1 cellular context compared by ENCODE assay signal in the genomic region with DNA sequence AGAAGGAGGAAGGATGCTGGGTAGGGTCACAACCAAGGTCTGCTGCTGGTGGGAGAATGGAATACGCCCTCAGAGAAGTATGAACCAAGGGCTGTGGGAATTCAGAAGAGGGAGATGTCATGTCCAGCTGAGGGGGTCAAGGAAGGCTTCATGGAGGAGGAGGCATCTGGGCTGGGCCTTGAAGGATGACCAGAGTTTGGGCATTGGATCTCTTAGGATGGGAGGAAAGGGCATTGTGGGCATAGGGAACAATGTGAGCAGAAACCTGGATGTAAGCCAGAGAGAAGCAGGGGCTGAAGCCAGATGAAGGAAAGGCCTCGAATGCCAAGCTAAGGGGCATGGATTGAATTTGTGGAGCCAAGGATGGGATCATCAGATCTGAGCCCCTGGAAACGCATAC.
TF ChIP-seq lines count a peak whose summit lies in the region.

No MANE protein-coding gene starts in this region.

TF ChIP-seq in H1, 55 proteins besides CTCF, POLR2A, EP300 and RAD21:
- no peak for TF ChIP-seq JUN (IDR thresholded peaks at IDR 0.05; ENCODE audit: low read depth, low read length)
- no peak for TF ChIP-seq ZNF274 (IDR thresholded peaks at IDR 0.05; ENCODE audit: borderline replicate concordance, extremely low read depth, low read length)
- TF ChIP-seq TAF1 (IDR thresholded peaks at IDR 0.05; ENCODE audit: low read depth, low read length) = no peak
- TF ChIP-seq, protein P1, sequence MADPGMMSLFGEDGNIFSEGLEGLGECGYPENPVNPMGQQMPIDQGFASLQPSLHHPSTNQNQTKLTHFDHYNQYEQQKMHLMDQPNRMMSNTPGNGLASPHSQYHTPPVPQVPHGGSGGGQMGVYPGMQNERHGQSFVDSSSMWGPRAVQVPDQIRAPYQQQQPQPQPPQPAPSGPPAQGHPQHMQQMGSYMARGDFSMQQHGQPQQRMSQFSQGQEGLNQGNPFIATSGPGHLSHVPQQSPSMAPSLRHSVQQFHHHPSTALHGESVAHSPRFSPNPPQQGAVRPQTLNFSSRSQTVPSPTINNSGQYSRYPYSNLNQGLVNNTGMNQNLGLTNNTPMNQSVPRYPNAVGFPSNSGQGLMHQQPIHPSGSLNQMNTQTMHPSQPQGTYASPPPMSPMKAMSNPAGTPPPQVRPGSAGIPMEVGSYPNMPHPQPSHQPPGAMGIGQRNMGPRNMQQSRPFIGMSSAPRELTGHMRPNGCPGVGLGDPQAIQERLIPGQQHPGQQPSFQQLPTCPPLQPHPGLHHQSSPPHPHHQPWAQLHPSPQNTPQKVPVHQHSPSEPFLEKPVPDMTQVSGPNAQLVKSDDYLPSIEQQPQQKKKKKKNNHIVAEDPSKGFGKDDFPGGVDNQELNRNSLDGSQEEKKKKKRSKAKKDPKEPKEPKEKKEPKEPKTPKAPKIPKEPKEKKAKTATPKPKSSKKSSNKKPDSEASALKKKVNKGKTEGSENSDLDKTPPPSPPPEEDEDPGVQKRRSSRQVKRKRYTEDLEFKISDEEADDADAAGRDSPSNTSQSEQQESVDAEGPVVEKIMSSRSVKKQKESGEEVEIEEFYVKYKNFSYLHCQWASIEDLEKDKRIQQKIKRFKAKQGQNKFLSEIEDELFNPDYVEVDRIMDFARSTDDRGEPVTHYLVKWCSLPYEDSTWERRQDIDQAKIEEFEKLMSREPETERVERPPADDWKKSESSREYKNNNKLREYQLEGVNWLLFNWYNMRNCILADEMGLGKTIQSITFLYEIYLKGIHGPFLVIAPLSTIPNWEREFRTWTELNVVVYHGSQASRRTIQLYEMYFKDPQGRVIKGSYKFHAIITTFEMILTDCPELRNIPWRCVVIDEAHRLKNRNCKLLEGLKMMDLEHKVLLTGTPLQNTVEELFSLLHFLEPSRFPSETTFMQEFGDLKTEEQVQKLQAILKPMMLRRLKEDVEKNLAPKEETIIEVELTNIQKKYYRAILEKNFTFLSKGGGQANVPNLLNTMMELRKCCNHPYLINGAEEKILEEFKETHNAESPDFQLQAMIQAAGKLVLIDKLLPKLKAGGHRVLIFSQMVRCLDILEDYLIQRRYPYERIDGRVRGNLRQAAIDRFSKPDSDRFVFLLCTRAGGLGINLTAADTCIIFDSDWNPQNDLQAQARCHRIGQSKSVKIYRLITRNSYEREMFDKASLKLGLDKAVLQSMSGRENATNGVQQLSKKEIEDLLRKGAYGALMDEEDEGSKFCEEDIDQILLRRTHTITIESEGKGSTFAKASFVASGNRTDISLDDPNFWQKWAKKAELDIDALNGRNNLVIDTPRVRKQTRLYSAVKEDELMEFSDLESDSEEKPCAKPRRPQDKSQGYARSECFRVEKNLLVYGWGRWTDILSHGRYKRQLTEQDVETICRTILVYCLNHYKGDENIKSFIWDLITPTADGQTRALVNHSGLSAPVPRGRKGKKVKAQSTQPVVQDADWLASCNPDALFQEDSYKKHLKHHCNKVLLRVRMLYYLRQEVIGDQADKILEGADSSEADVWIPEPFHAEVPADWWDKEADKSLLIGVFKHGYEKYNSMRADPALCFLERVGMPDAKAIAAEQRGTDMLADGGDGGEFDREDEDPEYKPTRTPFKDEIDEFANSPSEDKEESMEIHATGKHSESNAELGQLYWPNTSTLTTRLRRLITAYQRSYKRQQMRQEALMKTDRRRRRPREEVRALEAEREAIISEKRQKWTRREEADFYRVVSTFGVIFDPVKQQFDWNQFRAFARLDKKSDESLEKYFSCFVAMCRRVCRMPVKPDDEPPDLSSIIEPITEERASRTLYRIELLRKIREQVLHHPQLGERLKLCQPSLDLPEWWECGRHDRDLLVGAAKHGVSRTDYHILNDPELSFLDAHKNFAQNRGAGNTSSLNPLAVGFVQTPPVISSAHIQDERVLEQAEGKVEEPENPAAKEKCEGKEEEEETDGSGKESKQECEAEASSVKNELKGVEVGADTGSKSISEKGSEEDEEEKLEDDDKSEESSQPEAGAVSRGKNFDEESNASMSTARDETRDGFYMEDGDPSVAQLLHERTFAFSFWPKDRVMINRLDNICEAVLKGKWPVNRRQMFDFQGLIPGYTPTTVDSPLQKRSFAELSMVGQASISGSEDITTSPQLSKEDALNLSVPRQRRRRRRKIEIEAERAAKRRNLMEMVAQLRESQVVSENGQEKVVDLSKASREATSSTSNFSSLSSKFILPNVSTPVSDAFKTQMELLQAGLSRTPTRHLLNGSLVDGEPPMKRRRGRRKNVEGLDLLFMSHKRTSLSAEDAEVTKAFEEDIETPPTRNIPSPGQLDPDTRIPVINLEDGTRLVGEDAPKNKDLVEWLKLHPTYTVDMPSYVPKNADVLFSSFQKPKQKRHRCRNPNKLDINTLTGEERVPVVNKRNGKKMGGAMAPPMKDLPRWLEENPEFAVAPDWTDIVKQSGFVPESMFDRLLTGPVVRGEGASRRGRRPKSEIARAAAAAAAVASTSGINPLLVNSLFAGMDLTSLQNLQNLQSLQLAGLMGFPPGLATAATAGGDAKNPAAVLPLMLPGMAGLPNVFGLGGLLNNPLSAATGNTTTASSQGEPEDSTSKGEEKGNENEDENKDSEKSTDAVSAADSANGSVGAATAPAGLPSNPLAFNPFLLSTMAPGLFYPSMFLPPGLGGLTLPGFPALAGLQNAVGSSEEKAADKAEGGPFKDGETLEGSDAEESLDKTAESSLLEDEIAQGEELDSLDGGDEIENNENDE (IDR thresholded peaks at IDR 0.05; ENCODE audit: insufficient replicate concordance, low read length) = no peak
- no peak for TF ChIP-seq KDM5A (IDR thresholded peaks at IDR 0.05; ENCODE audit: low read length)
- no peak for TF ChIP-seq HDAC6 (IDR thresholded peaks at IDR 0.05; ENCODE audit: low read depth, low read length)
- no peak for TF ChIP-seq CHD1 (IDR thresholded peaks at IDR 0.05; ENCODE audit: low read depth, low read length)
- TF ChIP-seq POU5F1 (IDR thresholded peaks at IDR 0.05; ENCODE audit: low read depth, low read length) = no peak
- TF ChIP-seq TCF12 (IDR thresholded peaks at IDR 0.05; ENCODE audit: low read depth, low read length) = no peak
- no peak for TF ChIP-seq BRCA1 (IDR thresholded peaks at IDR 0.05; ENCODE audit: low read depth, low read length)
- TF ChIP-seq HDAC2 (IDR thresholded peaks at IDR 0.05; ENCODE audit: borderline replicate concordance in 1 of 2, low read depth in 2 of 2, low read length in 2 of 2) = no peak
- TF ChIP-seq CEBPB (IDR thresholded peaks at IDR 0.05; ENCODE audit: low read depth, low read length) = no peak
- no peak for TF ChIP-seq CTBP2 (IDR thresholded peaks at IDR 0.05; ENCODE audit: borderline replicate concordance, insufficient read depth, insufficient read length, low read length)
- no peak for TF ChIP-seq TEAD4 (IDR thresholded peaks at IDR 0.05; ENCODE audit: low read depth, low read length)
- no peak for TF ChIP-seq SP1 (IDR thresholded peaks at IDR 0.05; ENCODE audit: low read depth, low read length)
- TF ChIP-seq SAP30 (IDR thresholded peaks at IDR 0.05; ENCODE audit: insufficient read depth, insufficient replicate concordance, low read length) = no peak
